In genomic region chr20:51195419-51195901, GRCh38 we compare ENCODE assay signal across 1 cellular context.
A peak's percentile ranks its signal among the peaks of the same experiment; 100 is the strongest.
TF ChIP-seq lines count a peak whose summit lies in the region.

No MANE protein-coding gene starts in this region.

TF ChIP-seq in HEK293, 187 proteins besides CTCF, POLR2A, EP300 and RAD21 (continued from another document):
- no peak for TF ChIP-seq ZNF18 (tag by site-specific recombination; IDR thresholded peaks at IDR 0.05)
- no peak for TF ChIP-seq KLF8 (tag by site-specific recombination; IDR thresholded peaks at IDR 0.05)
- no peak for TF ChIP-seq ZNF214 (tag by site-specific recombination; IDR thresholded peaks at IDR 0.05; ENCODE audit: borderline replicate concordance)
- TF ChIP-seq ZNF529 (tag by site-specific recombination; IDR thresholded peaks at IDR 0.05; ENCODE audit: insufficient replicate concordance), result no peak
- peak; percentile 66 for TF ChIP-seq SETDB1 (IDR thresholded peaks at IDR 0.05; ENCODE audit: insufficient read length, low read length)
- peak; percentile 77 for TF ChIP-seq EGR2 (tag by site-specific recombination; IDR thresholded peaks at IDR 0.05; ENCODE audit: low read depth)
- TF ChIP-seq TRIM28 (IDR thresholded peaks at IDR 0.05; ENCODE audit: borderline replicate concordance, low read length), result peak; percentile 16; the same call in 1 of the 2 replicates
- no peak for TF ChIP-seq KLF17 (tag by site-specific recombination; IDR thresholded peaks at IDR 0.05)
- no peak; the same call in 1 of the 2 replicates for TF ChIP-seq KLF1 (tag by site-specific recombination; IDR thresholded peaks at IDR 0.05)
- no peak for TF ChIP-seq YY2 (tag by site-specific recombination; IDR thresholded peaks at IDR 0.05)
